Comparison of ENCODE assay signal across 14 cellular contexts in the genomic region with DNA sequence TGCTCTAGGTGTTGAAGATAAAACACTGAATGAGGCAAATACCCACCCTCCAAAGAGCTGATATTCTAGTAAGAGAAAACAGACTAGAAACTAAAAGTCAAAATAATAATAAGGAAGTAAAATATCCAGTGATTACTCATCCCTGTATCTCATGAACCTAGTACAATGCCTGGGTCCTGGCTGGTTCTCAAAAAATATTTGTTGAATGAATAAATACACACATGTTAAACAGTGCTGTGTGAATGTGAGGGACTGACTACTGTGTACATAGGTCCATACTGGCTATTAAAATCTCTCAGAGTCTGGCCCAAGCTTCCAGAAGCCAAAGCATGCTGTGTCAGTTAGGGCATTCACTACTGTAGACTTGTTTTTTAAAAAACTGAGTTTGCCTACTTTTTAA.
DNase-seq lines count a peak whose midpoint lies in the region; ATAC-seq and TF ChIP-seq lines count a peak whose summit lies in the region.
"Had no signal": no experiment of that assay in that cellular context is flagged by ENCODE, and none has a peak within 500 bp of the region (broad histone marks: within the 10 kb centered on the region; RNA-seq: fewer than 3 reads in every experiment).

No MANE protein-coding gene starts in this region.

- H3K4me1 Mint-ChIP-seq in Calu3 (ENCODE audit: low read depth, unreplicated experiment) = peaks cover 79% of the 10 kb centered on the region
- peaks cover 50% of the 10 kb centered on the region for H3K4me1 Mint-ChIP-seq in endothelial cell (ENCODE audit: unreplicated experiment)

- no peak for TF ChIP-seq CTCF in Calu3 (IDR thresholded peaks at IDR 0.05; ENCODE audit: unreplicated experiment)
- TF ChIP-seq CTCF in endothelial cell (IDR thresholded peaks at IDR 0.05; ENCODE audit: unreplicated experiment) = no peak
- TF ChIP-seq CTCF in Peyer's patch (IDR thresholded peaks at IDR 0.05) = no peak
- TF ChIP-seq CTCF in GM13977 (IDR thresholded peaks at IDR 0.05; ENCODE audit: extremely low read depth, insufficient read depth, missing control alignments) = no peak

- H3K27ac ChIP-seq in rectal smooth muscle tissue (ENCODE audit: low read depth, low read length) (peak overlapping the region; percentile 37), Peyer's patch (peak overlapping the region in 1 of 4 donors; percentile 40)
- H3K27ac ChIP-seq: C4-2B, HL-60, WERI-Rb-1 had no signal

- peaks cover 49% of the 10 kb centered on the region for H3K4me1 ChIP-seq in rectal smooth muscle tissue (ENCODE audit: control insufficient read depth, insufficient read depth, low read length)
- peaks cover 0 to 33% (median 4%) of the 10 kb centered on the region in 4 donors for H3K4me1 ChIP-seq in Peyer's patch

- H3K9ac ChIP-seq in rectal smooth muscle tissue (ENCODE audit: low read length) = no peak overlapping the region

- DNase-seq in Calu3 = no peak
- DNase-seq in MV-4-11 (lab: John Stamatoyannopoulos, UW) = peak; percentile 40
- DNase-seq in endothelial cell (ENCODE audit: low spot score) = no peak
- no peak for DNase-seq in Peyer's patch
- DNase-seq in GM13977 (ENCODE audit: low spot score) = no peak
- DNase-seq in NCI-H2081 treated with DMSO at 0.1 percent for 48 hours (lab: John Stamatoyannopoulos, UW) = no peak
- DNase-seq: activated T-cell treated with anti-CD3 and anti-CD28 coated beads, Interleukin-2, amount 50 U/mL, for 24 hours; NCI-H2029; stimulated activated naive CD4-positive, alpha-beta T cell; WERI-Rb-1 had no signal

- CTCF ChIA-PET in Calu3 (lab: Charles Lee) = interaction anchor here (1.0 kb wide), 1 partner anchor 242 kb away, joined by 3 read pairs; no protein-coding TSS in a partner anchor

- H3K36me3 Mint-ChIP-seq in Calu3 (ENCODE audit: insufficient read depth, unreplicated experiment) (peaks cover 14% of the 10 kb centered on the region), endothelial cell (ENCODE audit: low read depth, unreplicated experiment) (no peaks in the 10 kb centered on the region)

- in situ Hi-C loops in GM13977 (cut with MboI; ENCODE audit: low pct_unique_long_range_greater_than_20kb, low sequenced_read_pairs, unreplicated experiment) = no loop called here

- H3K27me3 ChIP-seq in rectal smooth muscle tissue (ENCODE audit: control insufficient read depth, insufficient read depth, low read length) = no peaks in the 10 kb centered on the region
- no peaks in the 10 kb centered on the region for H3K27me3 ChIP-seq in Peyer's patch

- H3K9me3 Mint-ChIP-seq in Calu3 (ENCODE audit: low read depth, unreplicated experiment) (no peaks in the 10 kb centered on the region), endothelial cell (ENCODE audit: unreplicated experiment) (no peaks in the 10 kb centered on the region)
- H3K9me3 Mint-ChIP-seq: activated T-cell treated with anti-CD3 and anti-CD28 coated beads, Interleukin-2, amount 50 U/mL, for 24 hours had no signal

- ATAC-seq in HG02938 (IDR thresholded peaks at IDR 0.05; ENCODE audit: unreplicated experiment) = no peak

- TF ChIP-seq POLR2A in Peyer's patch (IDR thresholded peaks at IDR 0.05) = no peak

- no peaks in the 10 kb centered on the region for H3K9me3 ChIP-seq in Peyer's patch

- H3K27me3 Mint-ChIP-seq in Calu3 (ENCODE audit: unreplicated experiment) (no peaks in the 10 kb centered on the region), endothelial cell (ENCODE audit: unreplicated experiment) (peaks cover 5% of the 10 kb centered on the region)
- H3K27me3 Mint-ChIP-seq: activated T-cell treated with anti-CD3 and anti-CD28 coated beads, Interleukin-2, amount 50 U/mL, for 24 hours had no signal

- intact Hi-C loops in Calu3 (cut with micrococcal nuclease; ENCODE audit: unreplicated experiment) = loop anchor here (5.0 kb wide), 1 partner anchor 37 kb away; no protein-coding TSS in a partner anchor

- H3K36me3 ChIP-seq in rectal smooth muscle tissue (ENCODE audit: control insufficient read depth, insufficient read depth, low read length) = no peaks in the 10 kb centered on the region
- no peaks in the 10 kb centered on the region for H3K36me3 ChIP-seq in Peyer's patch
- H3K36me3 ChIP-seq: WERI-Rb-1 had no signal

- H3K4me3 ChIP-seq in rectal smooth muscle tissue (ENCODE audit: low read length) = no peak overlapping the region
- no peak overlapping the region for H3K4me3 ChIP-seq in Peyer's patch

- peak overlapping the region; percentile 5 for H3K27ac Mint-ChIP-seq in Calu3 (ENCODE audit: unreplicated experiment)
- peak overlapping the region; percentile 16 for H3K27ac Mint-ChIP-seq in endothelial cell (ENCODE audit: unreplicated experiment)
- H3K27ac Mint-ChIP-seq: activated T-cell treated with anti-CD3 and anti-CD28 coated beads, Interleukin-2, amount 50 U/mL, for 24 hours had no signal

- no peak overlapping the region for H3K4me3 Mint-ChIP-seq in Calu3 (ENCODE audit: low read depth, unreplicated experiment)
- H3K4me3 Mint-ChIP-seq in endothelial cell (ENCODE audit: unreplicated experiment) = no peak overlapping the region
- H3K4me3 Mint-ChIP-seq: activated T-cell treated with anti-CD3 and anti-CD28 coated beads, Interleukin-2, amount 50 U/mL, for 24 hours had no signal

- no TSS peak for BruUV-seq in Calu3 (replicated peaks; lab: Mats Ljungman, UMichigan)
